ENCODE assay signal across 35 cellular contexts in genomic region chr7:54780490-54780889, GRCh38.
"Had no signal": no experiment of that assay in that cellular context is flagged by ENCODE, and none has a peak within 500 bp of the region (broad histone marks: within the 10 kb centered on the region; RNA-seq: fewer than 3 reads in every experiment).

No MANE protein-coding gene starts in this region.

- H3K27me3 ChIP-seq: MG63 had no signal

- H3K9me3 ChIP-seq: MG63 had no signal

- H3K4me3 ChIP-seq: MG63 had no signal

- H3K36me3 ChIP-seq: MG63 had no signal

- DNase-seq: Karpas-422, Kasumi-1, MG63, MM.1S, MV-4-11, NCI-H1048, NCI-H1092, NCI-H1105, NCI-H1105 treated with DMSO at 0.1 percent for 48 hours, NCI-H1417, NCI-H1417 treated with DMSO at 0.1 percent for 48 hours, NCI-H1436, NCI-H1436 treated with DMSO at 0.1 percent for 48 hours, NCI-H146, NCI-H1694, NCI-H1694 treated with DMSO at 0.1 percent for 48 hours, NCI-H187, NCI-H187 treated with DMSO at 0.1 percent for 48 hours, NCI-H1930, NCI-H2029, NCI-H2029 treated with DMSO at 0.1 percent for 48 hours, NCI-H2081, NCI-H2081 treated with DMSO at 0.1 percent for 48 hours, NCI-H2107, NCI-H2171, NCI-H2171 treated with DMSO at 0.1 percent for 48 hours, NCI-H2227 treated with DMSO at 0.1 percent for 48 hours, NCI-H226, NCI-H345, NCI-H446, NCI-H446 treated with DMSO at 0.1 percent for 48 hours, NCI-H510A, NCI-H510A treated with DMSO at 0.1 percent for 48 hours, NCI-H524, NCI-H524 treated with DMSO at 0.1 percent for 48 hours had no signal
